Comparison of ENCODE assay signal across 24 cellular contexts in genomic region chr3:167030059-167030458, GRCh38.
DNase-seq lines count a peak whose midpoint lies in the region; TF ChIP-seq lines count a peak whose summit lies in the region.
"Had no signal": no experiment of that assay in that cellular context is flagged by ENCODE, and none has a peak within 500 bp of the region (broad histone marks: within the 10 kb centered on the region; RNA-seq: fewer than 3 reads in every experiment).

No MANE protein-coding gene starts in this region.

- 41 to 54% methylated on average over 1 of the region's 1 CpG for WGBS in lower leg skin, 2 donors

- no peak for TF ChIP-seq POLR2A in lower leg skin (IDR thresholded peaks at IDR 0.05)

- DNase-seq in NCI-H510A treated with DMSO at 0.1 percent for 48 hours (lab: John Stamatoyannopoulos, UW): peak; percentile 31
- no peak for DNase-seq in NCI-H510A (lab: John Stamatoyannopoulos, UW)
- peak; percentile 74 for DNase-seq in NCI-H1105 treated with DMSO at 0.1 percent for 48 hours (lab: John Stamatoyannopoulos, UW)
- DNase-seq in SK-N-DZ (ENCODE audit: low spot score): peak; percentile 32
- peak; percentile 44 for DNase-seq in retina
- no peak for DNase-seq in lower leg skin (ENCODE audit: low spot score in 2 of 2)
- no peak for DNase-seq in stimulated activated CD4-positive, alpha-beta T cell treated with anti-CD3 and anti-CD28 coated beads, Interleukin-2, amount 100 ng/mL, for 48 hours
- DNase-seq in C1 segment of cervical spinal cord (lab: John Stamatoyannopoulos, UW): no peak
- DNase-seq: 8988T, ACHN, BE2C, Calu3, H7, IMR-90, KG1, NCI-H1092, NCI-H1436 treated with DMSO at 0.1 percent for 48 hours, NCI-H2029, NCI-H2227 treated with DMSO at 0.1 percent for 48 hours, NCI-H748 treated with DMSO at 0.1 percent for 48 hours, Right ventricle myocardium superior, RPMI8226, T-helper 1 cell had no signal

- intact Hi-C loops in lower leg skin (cut with DNase I; ENCODE audit: low total_unique reads): no loop called here

- TF ChIP-seq CTCF in lower leg skin (IDR thresholded peaks at IDR 0.05): no peak

- H3K4me3 ChIP-seq in lower leg skin (ENCODE audit: low read depth, poor library complexity, severe bottlenecking): no peak overlapping the region
- H3K4me3 ChIP-seq: SJSA1 had no signal

Comparison
In these comparisons a context has a peak if more than half of its experiments do, and no peak if none do; other contexts are left out.
1. DNase-seq: peak in NCI-H510A treated with DMSO at 0.1 percent for 48 hours (single experiment), NCI-H1105 treated with DMSO at 0.1 percent for 48 hours (single experiment), SK-N-DZ (single experiment) and retina (single experiment); none in NCI-H510A (single experiment), lower leg skin (0 of 2), stimulated activated CD4-positive, alpha-beta T cell treated with anti-CD3 and anti-CD28 coated beads, Interleukin-2, amount 100 ng/mL, for 48 hours (0 of 2) and C1 segment of cervical spinal cord (0 of 14).